Comparison of ENCODE assay signal across 8 cellular contexts in genomic region chr18:35240664-35241522, GRCh38. TPM values are rescaled to one million over a fixed set of nuclear protein-coding genes. Genes with fewer than 3 reads are reported as not detected.
DNase-seq lines count a peak whose midpoint lies in the region; TF ChIP-seq lines count a peak whose summit lies in the region.

ZNF397 (plus strand) TSS chr18:35241034; CDS start chr18:35242471, 1,437 bp downstream.

- TF ChIP-seq POLR2A in stomach (IDR thresholded peaks at IDR 0.05), result peak in 2 of 4 donors; percentile 94 to 95

- peak within 1 kb of the TSS; percentile 68 for H3K4me2 ChIP-seq in neural cell (ENCODE audit: low read length)

- no peaks in the 10 kb centered on the region for H3K9me2 ChIP-seq in neural cell (ENCODE audit: insufficient read depth, low read length)

- H3K27ac ChIP-seq in neural cell (ENCODE audit: low read length) (peak within 1 kb of the TSS; percentile 97), stomach (peak within 1 kb of the TSS; percentile 95 to 98 (median 97))

- H3F3A ChIP-seq in neural cell (ENCODE audit: insufficient read depth, low read length, poor library complexity, severe bottlenecking), result peaks cover 7% of the 10 kb centered on the region

- peaks cover 32% of the 10 kb centered on the region for H3K36me3 ChIP-seq in H7 (replicated peaks; ENCODE audit: control insufficient read depth, insufficient read depth, low read length)
- H3K36me3 ChIP-seq in neural cell (ENCODE audit: insufficient read depth, low read length), result peaks cover 34% of the 10 kb centered on the region
- peaks cover 34 to 36% (median 35%) of the 10 kb centered on the region in 4 donors for H3K36me3 ChIP-seq in stomach

- TF ChIP-seq RAD21 in neural cell (conservative IDR thresholded peaks at IDR 0.05), result peak; percentile 53

- H3K9me3 ChIP-seq in neural cell (ENCODE audit: low read length) (no peaks in the 10 kb centered on the region), stomach (peaks cover 0 to 13% (median 0%) of the 10 kb centered on the region in 4 donors)

- WGBS in stomach, 5 donors, result 0 to 1% (median 0%) methylated on average over 30 to 62 of the region's 62 CpGs

- H3K79me2 ChIP-seq in neural cell (replicated peaks; ENCODE audit: insufficient read depth, low read length), result peaks cover 30% of the 10 kb centered on the region

- DNase-seq in ELF-1 (ENCODE audit: low read depth, low spot score), result peak; percentile 99
- peak; percentile 97 for DNase-seq in H7
- peak; percentile 98 for DNase-seq in M059J (ENCODE audit: low read depth)
- DNase-seq in SHP77 (lab: John Stamatoyannopoulos, UW), result peak; percentile 97
- DNase-seq in activated gamma-delta T cell (lab: John Stamatoyannopoulos, UW), result peak; percentile 86
- peak; percentile 98 for DNase-seq in fibroblast of villous mesenchyme (ENCODE audit: low read depth)
- DNase-seq in stomach, result peak; percentile 98

- H4K20me1 ChIP-seq in neural cell (ENCODE audit: insufficient read depth), result no peaks in the 10 kb centered on the region

- H3K4me3 ChIP-seq in H7 (ENCODE audit: insufficient read depth, low read depth, low read length) (peak within 1 kb of the TSS; percentile 83), fibroblast of villous mesenchyme (ENCODE audit: low read depth, low read length) (peak within 1 kb of the TSS; percentile 83), neural cell (ENCODE audit: low read length) (peak within 1 kb of the TSS; percentile 72), stomach (peak within 1 kb of the TSS; percentile 59 to 78 (median 68))

- H3K27me3 ChIP-seq in H7 (ENCODE audit: control insufficient read depth, insufficient read depth, low read length) (no peaks in the 10 kb centered on the region), neural cell (ENCODE audit: insufficient read depth, low read depth, low read length) (no peaks in the 10 kb centered on the region), stomach (no peaks in the 10 kb centered on the region)

- TF ChIP-seq EP300 in neural cell (conservative IDR thresholded peaks at IDR 0.05; ENCODE audit: poor library complexity, severe bottlenecking), result peak; percentile 68
- TF ChIP-seq EP300 in stomach (IDR thresholded peaks at IDR 0.05), result peak; percentile 14

- H2AFZ ChIP-seq in neural cell (ENCODE audit: low read depth, low read length), result peak within 1 kb of the TSS; percentile 86

- peaks cover 7 to 26% (median 14%) of the 10 kb centered on the region in 4 donors for H3K4me1 ChIP-seq in stomach

- peak within 1 kb of the TSS; percentile 95 for H3K9ac ChIP-seq in neural cell (ENCODE audit: low read length)

- intact Hi-C loops in stomach (cut with DNase I; ENCODE audit: low total_unique reads), result no loop called here

- TF ChIP-seq CTCF in fibroblast of villous mesenchyme (IDR thresholded peaks at IDR 0.05; ENCODE audit: insufficient read depth, low read depth, low read length) (no peak), neural cell (IDR thresholded peaks at IDR 0.05; ENCODE audit: poor library complexity, severe bottlenecking) (peak; percentile 40), stomach (IDR thresholded peaks at IDR 0.05) (peak in 1 of 7 experiments; percentile 24)

TF ChIP-seq in neural cell, 6 proteins besides CTCF, POLR2A, EP300 and RAD21:
- TF ChIP-seq MXI1 (conservative IDR thresholded peaks at IDR 0.05; ENCODE audit: poor library complexity, severe bottlenecking) (peak; percentile 77), TAF1 (IDR thresholded peaks at IDR 0.05; ENCODE audit: low read depth) (peak; percentile 99), EZH2 (IDR thresholded peaks at IDR 0.05; ENCODE audit: borderline replicate concordance, insufficient read depth, low read length, poor library complexity, severe bottlenecking) (no peak), POLR2AphosphoS5 (IDR thresholded peaks at IDR 0.05) (peak; percentile 99), REST (IDR thresholded peaks at IDR 0.05; ENCODE audit: borderline replicate concordance) (peak; percentile 90), SMC3 (conservative IDR thresholded peaks at IDR 0.05; ENCODE audit: poor library complexity) (peak; percentile 55)

RNA-seq across cellular contexts. Expression of gene ZNF397, which starts in this region (rescaled TPM):
- 17.5 and 30.0 TPM in 2 replicates for total RNA-seq in H7 (2014; rRNA removed; shearing (Covaris generic))
- 3.0 and 6.7 TPM in 2 replicates for total RNA-seq in M059J (2014; rRNA removed; shearing (Covaris generic))
- total RNA-seq in fibroblast of villous mesenchyme (8.2 and 10.0 TPM in 2 replicates), stomach (10 to 100 TPM; 15.4 to 45.5 (median 32.1) TPM)
- polyA plus RNA-seq in neural cell (58.7 and 65.2 TPM in 2 replicates), stomach (10 to 100 TPM; 10.9 to 20.2 (median 10.9) TPM)
- 113 and 140 TPM in 2 replicates for polyA minus RNA-seq in neural cell

Comparison
In these comparisons a context has a peak if more than half of its experiments do, and no peak if none do; other contexts are left out.
1. Peak in every context shown above with its lines: DNase-seq, H3K4me3 ChIP-seq and H3K27ac ChIP-seq.